21 cellular contexts compared by ENCODE assay signal in genomic region chr2:96594701-96595152, GRCh38. TPM values are rescaled to one million over a fixed set of nuclear protein-coding genes. Genes with fewer than 3 reads are reported as not detected.
A peak's percentile ranks its signal among the peaks of the same experiment; 100 is the strongest.
DNase-seq lines count a peak whose midpoint lies in the region; ATAC-seq and TF ChIP-seq lines count a peak whose summit lies in the region.
"Had no signal": no experiment of that assay in that cellular context is flagged by ENCODE, and none has a peak within 500 bp of the region (broad histone marks: within the 10 kb centered on the region; RNA-seq: fewer than 3 reads in every experiment).

No MANE protein-coding gene starts in this region.

- H3K9me3 ChIP-seq in CD4-positive, alpha-beta T cell (ENCODE audit: control insufficient read depth, low read length), result no peaks in the 10 kb centered on the region
- H3K9me3 ChIP-seq: adrenal gland, Caco-2, upper lobe of right lung had no signal

- intact Hi-C loops in CD4-positive, alpha-beta T cell (cut with DNase I, micrococcal nuclease), result no loop called here
- intact Hi-C loops in activated CD8-positive, alpha-beta T cell treated with anti-CD3 and anti-CD28 coated beads for 36 hours (cut with micrococcal nuclease), result no loop called here

- no peaks in the 10 kb centered on the region for H3K27me3 Mint-ChIP-seq in CD4-positive, alpha-beta T cell
- H3K27me3 Mint-ChIP-seq in activated CD8-positive, alpha-beta T cell treated with anti-CD3 and anti-CD28 coated beads for 36 hours, result no peaks in the 10 kb centered on the region
- no peaks in the 10 kb centered on the region for H3K27me3 Mint-ChIP-seq in endothelial cell (ENCODE audit: unreplicated experiment)

- POLR2A ChIA-PET in CD4-positive, alpha-beta T cell (lab: Charles Lee), result interaction anchor here (0.6 to 1.5 kb wide), 10 partner anchors 9 to 184 kb away, joined by 3 to 5 read pairs (median 3); partner anchors contain the start of gene ARID5A
- POLR2A ChIA-PET in activated CD8-positive, alpha-beta T cell treated with anti-CD3 and anti-CD28 coated beads for 36 hours (lab: Charles Lee), result interaction anchor here (1.1 to 1.4 kb wide), 3 partner anchors 8 to 43 kb away, joined by 3 to 4 read pairs (median 3); partner anchors contain the start of gene KANSL3

- peaks cover 40% of the 10 kb centered on the region for H3K4me1 Mint-ChIP-seq in CD4-positive, alpha-beta T cell (ENCODE audit: low read depth)
- peaks cover 37% of the 10 kb centered on the region for H3K4me1 Mint-ChIP-seq in activated CD8-positive, alpha-beta T cell treated with anti-CD3 and anti-CD28 coated beads for 36 hours (ENCODE audit: low read depth)
- no peaks in the 10 kb centered on the region for H3K4me1 Mint-ChIP-seq in endothelial cell (ENCODE audit: unreplicated experiment)
- H3K4me1 Mint-ChIP-seq: nephron progenitor cell had no signal

- H3K27ac Mint-ChIP-seq in CD4-positive, alpha-beta T cell, result peak overlapping the region; percentile 83
- peak overlapping the region; percentile 90 for H3K27ac Mint-ChIP-seq in activated CD8-positive, alpha-beta T cell treated with anti-CD3 and anti-CD28 coated beads for 36 hours
- no peak overlapping the region for H3K27ac Mint-ChIP-seq in endothelial cell (ENCODE audit: unreplicated experiment)
- H3K27ac Mint-ChIP-seq: nephron progenitor cell had no signal

- ATAC-seq in CD4-positive, alpha-beta T cell (ENCODE audit: poor library complexity), result peak; percentile 84
- peak; percentile 84 for ATAC-seq in activated CD8-positive, alpha-beta T cell treated with anti-CD3 and anti-CD28 coated beads for 36 hours
- ATAC-seq in GM21515 (IDR thresholded peaks at IDR 0.05; ENCODE audit: unreplicated experiment) (no peak), GM19324 (IDR thresholded peaks at IDR 0.05; ENCODE audit: low FRiP score, unreplicated experiment) (no peak)

- H3K27me3 ChIP-seq in CD4-positive, alpha-beta T cell (ENCODE audit: control insufficient read depth, insufficient read depth, low read length), result no peaks in the 10 kb centered on the region
- H3K27me3 ChIP-seq: adrenal gland, dorsolateral prefrontal cortex, upper lobe of right lung had no signal

- TF ChIP-seq CTCF in CD4-positive, alpha-beta T cell (IDR thresholded peaks at IDR 0.05), result no peak
- TF ChIP-seq CTCF in activated CD8-positive, alpha-beta T cell treated with anti-CD3 and anti-CD28 coated beads for 36 hours (IDR thresholded peaks at IDR 0.05), result no peak
- no peak for TF ChIP-seq CTCF in endothelial cell (IDR thresholded peaks at IDR 0.05; ENCODE audit: unreplicated experiment)

- CTCF ChIA-PET in CD4-positive, alpha-beta T cell (lab: Charles Lee), result interaction anchor here (1.8 kb wide), 1 partner anchor 12 kb away, joined by 9 read pairs; no protein-coding TSS in a partner anchor
- CTCF ChIA-PET in activated CD8-positive, alpha-beta T cell treated with anti-CD3 and anti-CD28 coated beads for 36 hours (lab: Charles Lee), result interaction anchor here (0.8 to 3.2 kb wide), 6 partner anchors 10 to 518 kb away, joined by 3 to 16 read pairs (median 4); partner anchors contain the start of gene ANKRD36

- H3K27ac ChIP-seq in CD4-positive, alpha-beta T cell (ENCODE audit: low read depth, low read length), result peak overlapping the region; percentile 19
- H3K27ac ChIP-seq: adrenal gland, dorsolateral prefrontal cortex, upper lobe of right lung, VCaP had no signal

- peak in 1 of 10 experiments; percentile 9 for DNase-seq in CD4-positive, alpha-beta T cell
- DNase-seq in GDM1 (lab: John Stamatoyannopoulos, UW), result peak; percentile 36
- peak; percentile 39 for DNase-seq in activated CD8-positive, alpha-beta T cell treated with anti-CD3 and anti-CD28 coated beads for 36 hours
- DNase-seq in endothelial cell (ENCODE audit: low spot score), result no peak
- no peak for DNase-seq in NCI-H345 treated with DMSO at 0.1 percent for 48 hours (lab: John Stamatoyannopoulos, UW; ENCODE audit: unreplicated experiment)
- DNase-seq in NCI-H2029 treated with DMSO at 0.1 percent for 48 hours (lab: John Stamatoyannopoulos, UW), result no peak
- DNase-seq: adrenal gland, Caco-2, dorsolateral prefrontal cortex, EL, NCI-H1417, NCI-H526, nephron progenitor cell, SW 1271, upper lobe of right lung had no signal

- peak overlapping the region; percentile 32 for H3K4me3 Mint-ChIP-seq in CD4-positive, alpha-beta T cell
- no peak overlapping the region for H3K4me3 Mint-ChIP-seq in activated CD8-positive, alpha-beta T cell treated with anti-CD3 and anti-CD28 coated beads for 36 hours
- peak overlapping the region; percentile 67 for H3K4me3 Mint-ChIP-seq in endothelial cell (ENCODE audit: unreplicated experiment)
- H3K4me3 Mint-ChIP-seq: nephron progenitor cell had no signal

- H3K9me3 Mint-ChIP-seq in CD4-positive, alpha-beta T cell, result no peaks in the 10 kb centered on the region
- no peaks in the 10 kb centered on the region for H3K9me3 Mint-ChIP-seq in activated CD8-positive, alpha-beta T cell treated with anti-CD3 and anti-CD28 coated beads for 36 hours
- no peaks in the 10 kb centered on the region for H3K9me3 Mint-ChIP-seq in endothelial cell (ENCODE audit: unreplicated experiment)
- H3K9me3 Mint-ChIP-seq: nephron progenitor cell had no signal

- peaks cover 77% of the 10 kb centered on the region for H3K36me3 Mint-ChIP-seq in CD4-positive, alpha-beta T cell (ENCODE audit: low read depth)
- H3K36me3 Mint-ChIP-seq in activated CD8-positive, alpha-beta T cell treated with anti-CD3 and anti-CD28 coated beads for 36 hours (ENCODE audit: low read depth), result peaks cover 64% of the 10 kb centered on the region
- peaks cover 38% of the 10 kb centered on the region for H3K36me3 Mint-ChIP-seq in endothelial cell (ENCODE audit: low read depth, unreplicated experiment)

RNA-seq across cellular contexts. Expression of gene KANSL3, which starts 43.4 kb away (rescaled TPM):
- 10 to 100 TPM; 54.4 to 61.8 TPM for total RNA-seq in CD4-positive, alpha-beta T cell
- total RNA-seq in activated CD8-positive, alpha-beta T cell treated with anti-CD3 and anti-CD28 coated beads for 36 hours, result 10 to 100 TPM; 37.8 to 39.8 TPM
- 36.3 TPM for total RNA-seq in endothelial cell (ENCODE audit: unreplicated experiment)

RNA-seq across cellular contexts. Expression of gene FER1L5, which starts 47.8 kb away (rescaled TPM):
- total RNA-seq in CD4-positive, alpha-beta T cell, result not detected
- not detected for total RNA-seq in activated CD8-positive, alpha-beta T cell treated with anti-CD3 and anti-CD28 coated beads for 36 hours
- total RNA-seq in endothelial cell (ENCODE audit: unreplicated experiment), result 1.0 TPM
- total RNA-seq: HT-29, kidney epithelial cell, lung microvascular endothelial cell had no signal

RNA-seq across cellular contexts. Expression of gene ARID5A, which starts 58.2 kb away (rescaled TPM):
- total RNA-seq in CD4-positive, alpha-beta T cell, result 100 to 1,000 TPM; 326 to 342 TPM
- 10 to 100 TPM; 61.5 to 64.3 TPM for total RNA-seq in activated CD8-positive, alpha-beta T cell treated with anti-CD3 and anti-CD28 coated beads for 36 hours
- 16.4 TPM for total RNA-seq in endothelial cell (ENCODE audit: unreplicated experiment)

Comparison
In these comparisons a context has a peak if more than half of its experiments do, and no peak if none do; other contexts are left out.
1. ATAC-seq: peak in CD4-positive, alpha-beta T cell (single experiment) and activated CD8-positive, alpha-beta T cell treated with anti-CD3 and anti-CD28 coated beads for 36 hours (single experiment); none in GM21515 (single experiment) and GM19324 (single experiment).
2. DNase-seq: peak in GDM1 (single experiment) and activated CD8-positive, alpha-beta T cell treated with anti-CD3 and anti-CD28 coated beads for 36 hours (single experiment); none in endothelial cell (single experiment), NCI-H345 treated with DMSO at 0.1 percent for 48 hours (single experiment) and NCI-H2029 treated with DMSO at 0.1 percent for 48 hours (single experiment).
3. RNA of gene ARID5A, which starts 58.2 kb away (total RNA-seq): 326 to 342 TPM in CD4-positive, alpha-beta T cell; 61.5 to 64.3 TPM in activated CD8-positive, alpha-beta T cell treated with anti-CD3 and anti-CD28 coated beads for 36 hours and 16.4 TPM in endothelial cell (single experiment); every median in the first group is over 4 times any median in the second.